ENCODE assay signal across 25 cellular contexts in genomic region chr17:21015564-21015963, GRCh38.
"Had no signal": no experiment of that assay in that cellular context is flagged by ENCODE, and none has a peak within 500 bp of the region (broad histone marks: within the 10 kb centered on the region; RNA-seq: fewer than 3 reads in every experiment).

No MANE protein-coding gene starts in this region.

- H3K27ac ChIP-seq: esophagus squamous epithelium, parathyroid adenoma, tibial artery had no signal

- ATAC-seq: activated T-cell treated with anti-CD3 and anti-CD28 coated beads, Interleukin-2, amount 50 U/mL, for 72 hours; gastrocnemius medialis; left cardiac atrium; sciatic nerve; stimulated activated naive CD8-positive, alpha-beta T cell treated with anti-CD3 and anti-CD28 coated beads, Interleukin-15, Interleukin-2, amounts not matched to agents 100 U/mL and 50 U/mL, for 24 hours; T-helper 17 cell had no signal

- H3K27me3 Mint-ChIP-seq: T-helper 17 cell had no signal

- FAIRE-seq: urothelium cell line had no signal

- H2AFZ ChIP-seq: parathyroid adenoma had no signal

- H3K27ac Mint-ChIP-seq: T-helper 17 cell had no signal

- DNase-seq: activated CD4-positive, alpha-beta T cell treated with anti-CD3 and anti-CD28 coated beads for 4 hours; activated CD4-positive, alpha-beta T cell treated with anti-CD3 and anti-CD28 coated beads, Interleukin-2, amount 50 U/mL, for 48 hours; activated CD4-positive, CD25-positive, alpha-beta regulatory T cell; activated CD8-positive, alpha-beta memory T cell treated with anti-CD3 and anti-CD28 coated beads, Interleukin-2, amount 50 U/mL, for 48 hours; activated effector memory CD4-positive, alpha-beta T cell treated with Interleukin-2 at 50 U/mL for 16 hours; activated naive CD4-positive, alpha-beta T cell treated with anti-CD3 and anti-CD28 coated beads, Interleukin-2, amount 50 U/mL, for 16 hours; activated T-cell treated with anti-CD3 and anti-CD28 coated beads, Interleukin-2, amount 50 U/mL, for 72 hours; aorta; central memory CD4-positive, alpha-beta T cell; dermis blood vessel endothelial cell; effector CD8-positive, alpha-beta T cell; esophagus squamous epithelium; gastrocnemius medialis; hypothalamus; left cardiac atrium; nucleus accumbens; stimulated activated CD4-positive, alpha-beta T cell treated with anti-CD3 and anti-CD28 coated beads, Interleukin-4, amount 100 ng/mL, for 1 hour; stimulated activated naive CD8-positive, alpha-beta T cell treated with anti-CD3 and anti-CD28 coated beads, Interleukin-15, Interleukin-2, amounts not matched to agents 100 U/mL and 50 U/mL, for 24 hours; SW 1271; T-helper 17 cell had no signal

- H3K9me3 ChIP-seq: esophagus squamous epithelium, gastrocnemius medialis, tibial artery had no signal

- H3K4me1 ChIP-seq: parathyroid adenoma had no signal

- H3K4me3 Mint-ChIP-seq: activated T-cell treated with anti-CD3 and anti-CD28 coated beads, Interleukin-2, amount 50 U/mL, for 72 hours; brain; T-helper 17 cell had no signal

- H3K9ac ChIP-seq: parathyroid adenoma had no signal

- H3K9me3 Mint-ChIP-seq: activated T-cell treated with anti-CD3 and anti-CD28 coated beads, Interleukin-2, amount 50 U/mL, for 72 hours; brain had no signal

- H3K4me3 ChIP-seq: esophagus squamous epithelium, gastrocnemius medialis, tibial artery had no signal

- H3K27me3 ChIP-seq: esophagus squamous epithelium, gastrocnemius medialis, tibial artery had no signal
